8 cellular contexts compared by ENCODE assay signal in genomic region chr11:72969894-72970335, GRCh38.
DNase-seq lines count a peak whose midpoint lies in the region; ATAC-seq and TF ChIP-seq lines count a peak whose summit lies in the region.

No MANE protein-coding gene starts in this region.

- DNase-seq in RKO (ENCODE audit: low spot score) (peak; percentile 63), immature natural killer cell (peak; percentile 2 to 42 (median 6)), colonic mucosa (no peak), NCI-H748 treated with DMSO at 0.1 percent for 48 hours (lab: John Stamatoyannopoulos, UW) (no peak)
- no peak for DNase-seq in activated CD8-positive, alpha-beta memory T cell treated with anti-CD3 and anti-CD28 coated beads for 24 hours
- DNase-seq in naive thymus-derived CD8-positive, alpha-beta T cell, result no peak

- ATAC-seq in GM18498 (IDR thresholded peaks at IDR 0.05; ENCODE audit: unreplicated experiment) (peak; percentile 79), HG02623 (IDR thresholded peaks at IDR 0.05; ENCODE audit: unreplicated experiment) (peak; percentile 64)
- no peak for ATAC-seq in naive thymus-derived CD8-positive, alpha-beta T cell

- H3K9me3 ChIP-seq in colonic mucosa, result no peaks in the 10 kb centered on the region

- intact Hi-C loops in colonic mucosa (cut with DNase I), result no loop called here

- no peaks in the 10 kb centered on the region for H3K27me3 ChIP-seq in colonic mucosa

- peaks cover 22 to 36% of the 10 kb centered on the region in 2 donors for H3K4me1 Mint-ChIP-seq in immature natural killer cell
- H3K4me1 Mint-ChIP-seq in naive thymus-derived CD8-positive, alpha-beta T cell, result peaks cover 7 to 44% (median 20%) of the 10 kb centered on the region in 4 donors

- H3K4me3 ChIP-seq in colonic mucosa, result no peak overlapping the region

- H3K27ac Mint-ChIP-seq in immature natural killer cell, result peak overlapping the region; percentile 1 to 52 (median 30)
- H3K27ac Mint-ChIP-seq in naive thymus-derived CD8-positive, alpha-beta T cell, result peak overlapping the region in 3 of 10 donors; percentile 3 to 42 (median 5)

- H3K36me3 ChIP-seq in colonic mucosa, result no peaks in the 10 kb centered on the region

- H3K9me3 Mint-ChIP-seq in immature natural killer cell, result no peaks in the 10 kb centered on the region
- H3K9me3 Mint-ChIP-seq in naive thymus-derived CD8-positive, alpha-beta T cell, result no peaks in the 10 kb centered on the region

- H3K9ac ChIP-seq in colonic mucosa (ENCODE audit: low read depth in 2 of 2, low read length in 2 of 2), result no peak overlapping the region

- no peak for TF ChIP-seq CTCF in colonic mucosa (IDR thresholded peaks at IDR 0.05)

- H3K27me3 Mint-ChIP-seq in immature natural killer cell (ENCODE audit: low read depth in 3 of 3), result peaks cover 0 to 1% (median 0%) of the 10 kb centered on the region in 3 donors
- H3K27me3 Mint-ChIP-seq in naive thymus-derived CD8-positive, alpha-beta T cell, result no peaks in the 10 kb centered on the region

- POLR2A ChIA-PET in naive thymus-derived CD8-positive, alpha-beta T cell (lab: Charles Lee), result no interaction called here

- no peak overlapping the region for H3K27ac ChIP-seq in colonic mucosa

- H3K36me3 Mint-ChIP-seq in immature natural killer cell, result peaks cover 4 to 10% (median 4%) of the 10 kb centered on the region in 3 donors
- H3K36me3 Mint-ChIP-seq in naive thymus-derived CD8-positive, alpha-beta T cell, result peaks cover 14 to 37% (median 20%) of the 10 kb centered on the region in 3 donors

- H3K4me1 ChIP-seq in colonic mucosa, result no peaks in the 10 kb centered on the region

- H3K4me3 Mint-ChIP-seq in immature natural killer cell, result peak overlapping the region in 4 of 5 donors; percentile 6 to 44 (median 38)
- peak overlapping the region in 1 of 10 donors; percentile 4 for H3K4me3 Mint-ChIP-seq in naive thymus-derived CD8-positive, alpha-beta T cell

Comparison
In these comparisons a context has a peak if more than half of its experiments do, and no peak if none do; other contexts are left out.
1. ATAC-seq: peak in GM18498 (single experiment) and HG02623 (single experiment); none in naive thymus-derived CD8-positive, alpha-beta T cell (0 of 2).
2. DNase-seq: peak in RKO (single experiment) and immature natural killer cell (3 of 3); none in colonic mucosa (single experiment), activated CD8-positive, alpha-beta memory T cell treated with anti-CD3 and anti-CD28 coated beads for 24 hours (single experiment), naive thymus-derived CD8-positive, alpha-beta T cell (0 of 10) and NCI-H748 treated with DMSO at 0.1 percent for 48 hours (single experiment).